1 cellular context compared by ENCODE assay signal in genomic region chr7:42471573-42472174, GRCh38.
TF ChIP-seq lines count a peak whose summit lies in the region.

No MANE protein-coding gene starts in this region.

TF ChIP-seq in GM12878, 131 proteins besides CTCF, POLR2A, EP300 and RAD21 (continued from another document):
- TF ChIP-seq NKRF (conservative IDR thresholded peaks at IDR 0.05) (no peak), ASH2L (IDR thresholded peaks at IDR 0.05; ENCODE audit: borderline replicate concordance, low read depth) (no peak)
